In genomic region chr1:67735220-67735619, GRCh38 we compare ENCODE assay signal across 1 cellular context.
TF ChIP-seq lines count a peak whose summit lies in the region.

No MANE protein-coding gene starts in this region.

TF ChIP-seq in HCT116, 20 proteins besides CTCF, POLR2A, EP300 and RAD21 (continued from another document):
- TF ChIP-seq REST (IDR thresholded peaks at IDR 0.05; ENCODE audit: low read depth) (no peak), JUND (IDR thresholded peaks at IDR 0.05) (no peak), TCF7L2 (IDR thresholded peaks at IDR 0.05; ENCODE audit: borderline replicate concordance, extremely low read depth, insufficient read depth, insufficient read length) (no peak), EZH2phosphoT487 (IDR thresholded peaks at IDR 0.05; ENCODE audit: borderline replicate concordance) (no peak), ZBTB33 (IDR thresholded peaks at IDR 0.05; ENCODE audit: extremely low read depth, insufficient replicate concordance, low read length) (no peak), CBX3 (IDR thresholded peaks at IDR 0.05; ENCODE audit: low read depth) (no peak)
